Comparison of ENCODE assay signal across 19 cellular contexts in the genomic region with DNA sequence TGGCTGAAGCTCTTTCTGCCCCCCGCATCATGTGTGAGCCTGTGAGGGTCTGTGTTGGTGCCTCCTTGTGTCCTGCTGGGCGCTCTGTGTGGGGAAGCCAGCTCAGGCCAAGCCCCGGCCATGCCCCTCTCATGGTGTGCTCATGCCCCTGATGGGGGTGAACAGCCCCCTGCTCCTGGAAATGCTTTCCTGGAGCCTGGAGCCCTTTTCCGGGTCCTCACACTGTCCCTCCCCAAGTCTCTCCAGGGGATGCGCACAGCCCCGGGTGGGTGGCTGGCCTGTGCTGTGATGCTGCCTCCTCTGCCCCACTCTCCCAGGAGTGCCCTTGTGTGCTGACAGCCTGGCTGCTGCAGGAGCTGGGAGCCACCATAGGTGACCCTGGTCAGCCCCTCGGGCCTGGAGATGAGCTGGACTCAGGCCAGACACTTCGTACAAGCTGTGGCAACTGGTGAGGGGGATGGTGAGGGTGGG. TPM values are rescaled to one million over a fixed set of nuclear protein-coding genes. Genes with fewer than 3 reads are reported as not detected.
DNase-seq lines count a peak whose midpoint lies in the region; ATAC-seq and TF ChIP-seq lines count a peak whose summit lies in the region.
"Had no signal": no experiment of that assay in that cellular context is flagged by ENCODE, and none has a peak within 500 bp of the region (broad histone marks: within the 10 kb centered on the region; RNA-seq: fewer than 3 reads in every experiment).

No MANE protein-coding gene starts in this region.

- no peak for TF ChIP-seq RAD21 in SK-N-SH (IDR thresholded peaks at IDR 0.05; ENCODE audit: low read length)

- H2BK5ac ChIP-seq in neuronal stem cell (ENCODE audit: low read length) = peak overlapping the region; percentile 66

- no peaks in the 10 kb centered on the region for H3K9me2 ChIP-seq in SK-N-SH

- peak overlapping the region; percentile 3 for H3K18ac ChIP-seq in neuronal stem cell (ENCODE audit: low read length)

- CTCF ChIA-PET in SK-N-SH (lab: Yijun Ruan, JAX) = interaction anchor here (1.1 to 10.8 kb wide), 2 partner anchors 9 to 22 kb away, joined by 3 to 119 read pairs; no protein-coding TSS in a partner anchor

- peak overlapping the region; percentile 9 for H3K27ac Mint-ChIP-seq in stimulated activated naive B cell treated with anti-CD40 and anti-IgM and Interleukin-4, amounts not matched to agents 10 μg/mL and 1 μg/mL and 100 μg/mL, for 72 hours
- H3K27ac Mint-ChIP-seq: CD4-positive, alpha-beta memory T cell had no signal

- WGBS in SK-N-SH (ENCODE audit: low lambda C conversion rate) = 47% methylated on average over 6 of the region's 8 CpGs
- WGBS in neuronal stem cell (ENCODE audit: extremely low coverage in 2 of 2, insufficient read length in 2 of 2, insufficient replicate concordance in 1 of 2), 2 donors = no CpG with 5 or more reads among the region's 8 CpGs

- peaks cover 3% of the 10 kb centered on the region for H3K79me1 ChIP-seq in neuronal stem cell (ENCODE audit: low read depth, low read length)

- H3K9me3 ChIP-seq in SK-N-SH (no peaks in the 10 kb centered on the region), BLaER1 (no peaks in the 10 kb centered on the region), neuronal stem cell (replicated peaks in 1 of 2; ENCODE audit: control insufficient read depth in 2 of 2, insufficient read depth in 1 of 2, low read depth in 1 of 2, low read length in 2 of 2) (no peaks in the 10 kb centered on the region)
- H3K9me3 ChIP-seq: HAP-1 had no signal

- no peaks in the 10 kb centered on the region for H3K9me3 Mint-ChIP-seq in stimulated activated naive B cell treated with anti-CD40 and anti-IgM and Interleukin-4, amounts not matched to agents 10 μg/mL and 1 μg/mL and 100 μg/mL, for 72 hours
- H3K9me3 Mint-ChIP-seq: CD4-positive, alpha-beta memory T cell had no signal

- H3K4me1 ChIP-seq in SK-N-SH (ENCODE audit: control insufficient read depth in 1 of 2, insufficient read depth in 2 of 2, low read depth in 1 of 2, low read length in 1 of 2) = peaks cover 0 to 12% of the 10 kb centered on the region in 2 experiments; a peak in 1 of 4 replicates
- peaks cover 93% of the 10 kb centered on the region for H3K4me1 ChIP-seq in BLaER1
- peaks cover 0 to 11% of the 10 kb centered on the region in 2 donors for H3K4me1 ChIP-seq in neuronal stem cell (ENCODE audit: control insufficient read depth in 2 of 2, insufficient read depth in 1 of 2, low read depth in 1 of 2, low read length in 2 of 2)
- H3K4me1 ChIP-seq: HAP-1 had no signal

- H3K9ac ChIP-seq in SK-N-SH = no peak overlapping the region
- no peak overlapping the region for H3K9ac ChIP-seq in BLaER1
- H3K9ac ChIP-seq in neuronal stem cell (ENCODE audit: low read depth, low read length, poor library complexity) = no peak overlapping the region

- no peak overlapping the region for H3K4me3 Mint-ChIP-seq in stimulated activated naive B cell treated with anti-CD40 and anti-IgM and Interleukin-4, amounts not matched to agents 10 μg/mL and 1 μg/mL and 100 μg/mL, for 72 hours
- H3K4me3 Mint-ChIP-seq: CD4-positive, alpha-beta memory T cell had no signal

- H3K36me3 ChIP-seq in SK-N-SH (replicated peaks in 1 of 2; ENCODE audit: control insufficient read depth in 1 of 2, insufficient read depth in 2 of 2, low read length in 1 of 2) = no peaks in the 10 kb centered on the region
- H3K36me3 ChIP-seq in BLaER1 = no peaks in the 10 kb centered on the region
- no peaks in the 10 kb centered on the region for H3K36me3 ChIP-seq in neuronal stem cell (replicated peaks in 1 of 2; ENCODE audit: control insufficient read depth in 2 of 2, insufficient read depth in 2 of 2, low read length in 2 of 2)
- H3K36me3 ChIP-seq: HAP-1 had no signal

- H3K23ac ChIP-seq in neuronal stem cell (ENCODE audit: low read depth, low read length, poor library complexity) = no peak overlapping the region

- no peaks in the 10 kb centered on the region for H3F3A ChIP-seq in SK-N-SH (replicated peaks; ENCODE audit: insufficient read depth)

- peaks cover 0 to 2% of the 10 kb centered on the region in 2 donors for H3K4me1 Mint-ChIP-seq in stimulated activated naive B cell treated with anti-CD40 and anti-IgM and Interleukin-4, amounts not matched to agents 10 μg/mL and 1 μg/mL and 100 μg/mL, for 72 hours
- H3K4me1 Mint-ChIP-seq: CD4-positive, alpha-beta memory T cell had no signal

- peak overlapping the region; percentile 93 for H2AK5ac ChIP-seq in neuronal stem cell (ENCODE audit: low read depth, low read length)

- DNase-seq in SK-N-SH (peak; percentile 75), neuronal stem cell (ENCODE audit: low spot score) (no peak), NCI-H2196 treated with DMSO at 0.1 percent for 48 hours (lab: John Stamatoyannopoulos, UW; ENCODE audit: unreplicated experiment) (no peak), CD1c-positive myeloid dendritic cell (ENCODE audit: extremely low spot score) (no peak)
- DNase-seq in stimulated activated naive B cell treated with anti-CD40 and anti-IgM and Interleukin-4, amounts not matched to agents 10 μg/mL and 1 μg/mL and 100 μg/mL, for 72 hours = no peak
- DNase-seq: AML-193; C1 segment of cervical spinal cord; CD4-positive, alpha-beta memory T cell; COR-L47; DMS153; DND-41; GDM1; GOT3; IMR-90 had no signal

- H3K4ac ChIP-seq in neuronal stem cell (ENCODE audit: low read length) = peak overlapping the region; percentile 23

- TF ChIP-seq EP300 in SK-N-SH (IDR thresholded peaks at IDR 0.05; ENCODE audit: borderline replicate concordance in 1 of 2, low read depth in 1 of 2, low read length in 1 of 2) = no peak

- no peaks in the 10 kb centered on the region for H3K79me2 ChIP-seq in SK-N-SH (ENCODE audit: insufficient read depth)

- no peak overlapping the region for H3K14ac ChIP-seq in neuronal stem cell (ENCODE audit: low read length)

- H2AFZ ChIP-seq in SK-N-SH (ENCODE audit: low read depth) (no peak overlapping the region), neuronal stem cell (ENCODE audit: low read length) (no peak overlapping the region)

- H3K27ac ChIP-seq in SK-N-SH (ENCODE audit: low read depth in 2 of 2, low read length in 1 of 2) = no peak overlapping the region
- peak overlapping the region; percentile 41; the same call in 1 of the 2 replicates for H3K27ac ChIP-seq in BLaER1
- no peak overlapping the region for H3K27ac ChIP-seq in neuronal stem cell (replicated peaks; ENCODE audit: low read length)
- H3K27ac ChIP-seq: 22Rv1 had no signal

- H3K4me3 ChIP-seq in SK-N-SH (ENCODE audit: low read depth in 2 of 2, low read length in 1 of 2) (no peak overlapping the region), BLaER1 (no peak overlapping the region), neuronal stem cell (ENCODE audit: low read length in 2 of 2) (no peak overlapping the region)
- H3K4me3 ChIP-seq: HAP-1 had no signal

- no peak for ATAC-seq in SK-N-SH treated with all-trans-retinoic acid at 6 μM for 48 hours
- no peak for ATAC-seq in stimulated activated naive B cell treated with anti-CD40 and anti-IgM and Interleukin-4, amounts not matched to agents 10 μg/mL and 1 μg/mL and 100 μg/mL, for 72 hours (replicated peaks)
- ATAC-seq in GM18867 (IDR thresholded peaks at IDR 0.05; ENCODE audit: unreplicated experiment) = no peak

- H3K27me3 ChIP-seq in SK-N-SH (ENCODE audit: insufficient read depth) (no peaks in the 10 kb centered on the region), BLaER1 (no peaks in the 10 kb centered on the region), neuronal stem cell (ENCODE audit: control insufficient read depth in 3 of 3, insufficient read depth in 3 of 3, low read depth in 1 of 3, low read length in 3 of 3) (peaks cover 0 to 32% (median 0%) of the 10 kb centered on the region in 3 experiments)

- POLR2A ChIA-PET in SK-N-SH (lab: Yijun Ruan, JAX) = no interaction called here

- no peak overlapping the region for H4K91ac ChIP-seq in neuronal stem cell (ENCODE audit: low read depth, low read length, poor library complexity)

- no peaks in the 10 kb centered on the region for H3K36me3 Mint-ChIP-seq in stimulated activated naive B cell treated with anti-CD40 and anti-IgM and Interleukin-4, amounts not matched to agents 10 μg/mL and 1 μg/mL and 100 μg/mL, for 72 hours
- H3K36me3 Mint-ChIP-seq: CD4-positive, alpha-beta memory T cell had no signal

- H2BK120ac ChIP-seq in neuronal stem cell (ENCODE audit: low read depth, low read length) = no peak overlapping the region

- H3K27me3 Mint-ChIP-seq in stimulated activated naive B cell treated with anti-CD40 and anti-IgM and Interleukin-4, amounts not matched to agents 10 μg/mL and 1 μg/mL and 100 μg/mL, for 72 hours = peaks cover 6 to 8% of the 10 kb centered on the region in 2 donors
- H3K27me3 Mint-ChIP-seq: CD4-positive, alpha-beta memory T cell had no signal

- no peaks in the 10 kb centered on the region for H4K20me1 ChIP-seq in SK-N-SH (ENCODE audit: insufficient read depth)
- no peaks in the 10 kb centered on the region for H4K20me1 ChIP-seq in BLaER1

- no peak overlapping the region for H2BK15ac ChIP-seq in neuronal stem cell (ENCODE audit: low read length)

- H3K4me2 ChIP-seq in SK-N-SH = no peak overlapping the region
- H3K4me2 ChIP-seq in BLaER1 = peak overlapping the region; percentile 90
- no peak overlapping the region for H3K4me2 ChIP-seq in neuronal stem cell (ENCODE audit: insufficient read depth, low read length, poor library complexity, severe bottlenecking)

- no peak overlapping the region for H4K8ac ChIP-seq in neuronal stem cell (ENCODE audit: low read depth, low read length)

- no peak for TF ChIP-seq CTCF in SK-N-SH (IDR thresholded peaks at IDR 0.05)

- peak overlapping the region; percentile 46 for H2BK12ac ChIP-seq in neuronal stem cell (ENCODE audit: low read length)

TF ChIP-seq in SK-N-SH, 30 proteins besides CTCF, POLR2A, EP300 and RAD21 (continues in another document):
- TF ChIP-seq TAF1 (IDR thresholded peaks at IDR 0.05; ENCODE audit: borderline replicate concordance, low read depth, low read length) = no peak
- no peak for TF ChIP-seq MXI1 (IDR thresholded peaks at IDR 0.05; ENCODE audit: low read depth, low read length)

TF ChIP-seq in SK-N-SH treated with all-trans-retinoic acid at 6 μM for 48 hours, 23 proteins besides CTCF, POLR2A, EP300 and RAD21 (continues in another document):
- TF ChIP-seq PPARA (CRISPR knock-in tag; IDR thresholded peaks at IDR 0.05; ENCODE audit: borderline replicate concordance) (no peak), GLIS3 (CRISPR knock-in tag; IDR thresholded peaks at IDR 0.05) (no peak), CSDC2 (CRISPR knock-in tag; IDR thresholded peaks at IDR 0.05) (no peak)

RNA-seq across cellular contexts. Expression of gene ZNF862, which starts 20.8 kb away (rescaled TPM):
- polyA plus RNA-seq in SK-N-SH (2012; rRNA removed) = 17.3 and 24.3 TPM in 2 replicates
- 5.9 and 9.1 TPM in 2 replicates for polyA plus RNA-seq in SK-N-SH (2012; cell fraction: cytosol; rRNA removed)
- 95.3 and 96.2 TPM in 2 replicates for polyA plus RNA-seq in SK-N-SH (2012; cell fraction: nucleus; rRNA removed)
- polyA plus RNA-seq in neuronal stem cell (2013, experiment 1 of 2) = 7.1 TPM
- 6.8 TPM for polyA plus RNA-seq in neuronal stem cell (2013, experiment 2 of 2)

RNA-seq across cellular contexts. Expression of gene ZNF467, which starts 43.9 kb away (rescaled TPM):
- 2.6 and 4.1 TPM in 2 replicates for polyA plus RNA-seq in SK-N-SH (2012; rRNA removed)
- polyA plus RNA-seq in SK-N-SH (2012; cell fraction: cytosol; rRNA removed) = 2.1 and 3.1 TPM in 2 replicates
- polyA plus RNA-seq in SK-N-SH (2012; cell fraction: nucleus; rRNA removed) = 10.0 and 12.6 TPM in 2 replicates
- polyA plus RNA-seq in neuronal stem cell (2013, experiment 1 of 2) = 6.2 TPM
- polyA plus RNA-seq in neuronal stem cell (2013, experiment 2 of 2) = 6.1 TPM

RNA-seq across cellular contexts. Expression of gene ATP6V0E2, which starts 56.4 kb away (rescaled TPM):
- polyA plus RNA-seq in SK-N-SH (2012; rRNA removed) = 42.6 and 49.6 TPM in 2 replicates
- polyA plus RNA-seq in SK-N-SH (2012; cell fraction: cytosol; rRNA removed) = 26.8 and 43.0 TPM in 2 replicates
- 22.5 and 34.6 TPM in 2 replicates for polyA plus RNA-seq in SK-N-SH (2012; cell fraction: nucleus; rRNA removed)
- polyA plus RNA-seq in neuronal stem cell (2013, experiment 1 of 2) = 63.8 TPM
- 60.2 TPM for polyA plus RNA-seq in neuronal stem cell (2013, experiment 2 of 2)
